In the genomic region with DNA sequence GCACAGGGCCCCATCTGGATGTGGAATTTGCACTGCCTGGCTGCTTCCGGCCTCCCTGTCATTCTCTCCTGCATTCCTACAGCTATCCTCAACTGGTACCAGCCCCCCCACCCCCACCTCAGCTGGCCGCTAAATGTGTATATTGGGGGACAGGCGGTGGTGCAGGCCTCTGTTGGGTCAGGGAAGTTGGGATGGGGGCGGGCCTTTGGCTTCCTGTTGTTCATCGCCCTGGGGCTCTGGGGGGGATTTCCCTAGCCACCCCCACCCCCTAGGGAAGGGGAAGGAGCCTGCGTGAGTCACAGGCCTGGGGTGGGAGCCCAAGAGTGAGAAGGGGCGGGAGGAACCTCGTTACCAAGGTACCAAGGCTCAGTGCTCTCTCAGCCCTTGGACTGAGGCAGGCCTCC, we compare ENCODE assay signal across 8 cellular contexts. TPM values are rescaled to one million over a fixed set of nuclear protein-coding genes. Genes with fewer than 3 reads are reported as not detected.
DNase-seq lines count a peak whose midpoint lies in the region; ATAC-seq, FAIRE-seq and TF ChIP-seq lines count a peak whose summit lies in the region.

No MANE protein-coding gene starts in this region.

- H2BK120ac ChIP-seq in IMR-90 (ENCODE audit: low read depth, low read length) (peak overlapping the region; percentile 98), H1 (replicated peaks; ENCODE audit: low read depth, low read length) (no peak overlapping the region)

- H3K36me3 Mint-ChIP-seq in CD4-positive, alpha-beta T cell (ENCODE audit: low read depth), result peaks cover 25% of the 10 kb centered on the region

- no peaks in the 10 kb centered on the region for H3K27me3 ChIP-seq in CD4-positive, alpha-beta T cell (ENCODE audit: control insufficient read depth, insufficient read depth, low read length)
- H3K27me3 ChIP-seq in IMR-90 (ENCODE audit: control insufficient read depth, insufficient read depth, low read length) (no peaks in the 10 kb centered on the region), H1 (replicated peaks in 1 of 4; ENCODE audit: control insufficient read depth in 3 of 4, extremely low read depth in 1 of 4, insufficient read depth in 3 of 4, low read length in 3 of 4) (no peaks in the 10 kb centered on the region), psoas muscle (ENCODE audit: insufficient read depth in 3 of 3, low read length in 2 of 3) (peaks cover 0 to 13% (median 0%) of the 10 kb centered on the region in 3 donors), BE2C (no peaks in the 10 kb centered on the region)

- H3K4me2 ChIP-seq in IMR-90 (ENCODE audit: low read depth, low read length) (0 out of 2 replicates have a peak overlapping the region, but pooled peaks have one; percentile 21), H1 (ENCODE audit: insufficient read depth in 1 of 2, low read depth in 2 of 2, low read length in 2 of 2) (no peak overlapping the region)

- H4K91ac ChIP-seq in IMR-90 (ENCODE audit: insufficient read depth, low read depth, low read length) (peak overlapping the region; percentile 99), H1 (replicated peaks; ENCODE audit: insufficient read length, low read length) (no peak overlapping the region)

- H3K36me3 ChIP-seq in IMR-90 (ENCODE audit: control insufficient read depth, insufficient read depth, low read length), result no peaks in the 10 kb centered on the region
- no peaks in the 10 kb centered on the region for H3K36me3 ChIP-seq in H1 (ENCODE audit: control insufficient read depth in 2 of 4, insufficient read depth in 4 of 4, low read length in 3 of 4)
- H3K36me3 ChIP-seq in psoas muscle (ENCODE audit: insufficient read depth in 1 of 2, low read depth in 1 of 2), result no peaks in the 10 kb centered on the region
- H3K36me3 ChIP-seq in BE2C, result no peaks in the 10 kb centered on the region

- WGBS in IMR-90 (ENCODE audit: extremely low coverage in 2 of 2, insufficient read length in 1 of 2), 2 experiments, result no CpG with 5 or more reads among the region's 8 CpGs
- 60% methylated on average over 4 of the region's 8 CpGs; no CpG with 5 or more reads in 1 of the 2 experiments for WGBS in H1 (ENCODE audit: extremely low coverage in 1 of 2, insufficient coverage in 1 of 2, insufficient read length in 1 of 2, insufficient replicate concordance in 2 of 2, low coverage in 1 of 2, low lambda C conversion rate in 2 of 2, missing lambda C conversion rate in 1 of 2), 2 experiments
- WGBS in psoas muscle, 3 donors, result 38 to 51% (median 42%) methylated on average over 8 of the region's 8 CpGs

- H4K20me1 ChIP-seq in IMR-90 (ENCODE audit: insufficient read depth, low read length), result no peaks in the 10 kb centered on the region
- no peaks in the 10 kb centered on the region for H4K20me1 ChIP-seq in H1 (replicated peaks in 1 of 2; ENCODE audit: control insufficient read depth in 1 of 2, insufficient read depth in 2 of 2, low read length in 2 of 2)

- H4K5ac ChIP-seq in IMR-90 (ENCODE audit: low read depth, low read length), result no peak overlapping the region
- no peak overlapping the region for H4K5ac ChIP-seq in H1 (ENCODE audit: insufficient read length, low read depth, low read length)

- H3K23ac ChIP-seq in IMR-90 (ENCODE audit: low read depth, low read length) (peak overlapping the region; percentile 98; the same call in 1 of the 2 replicates), H1 (ENCODE audit: insufficient read length) (no peak overlapping the region)

- FAIRE-seq in H1 (lab: Jason Lieb, UNC), result no peak

- H2AK5ac ChIP-seq in IMR-90 (ENCODE audit: low read depth, low read length), result peak overlapping the region; percentile 99
- no peak overlapping the region; the same call in 1 of the 2 replicates for H2AK5ac ChIP-seq in H1 (ENCODE audit: low read depth, low read length)

- H3K9me3 Mint-ChIP-seq in CD4-positive, alpha-beta T cell, result no peaks in the 10 kb centered on the region

- H3K9me3 ChIP-seq in CD4-positive, alpha-beta T cell (ENCODE audit: control insufficient read depth, low read length), result no peaks in the 10 kb centered on the region
- H3K9me3 ChIP-seq in IMR-90 (ENCODE audit: control insufficient read depth, insufficient read depth, low read length), result no peaks in the 10 kb centered on the region
- no peaks in the 10 kb centered on the region for H3K9me3 ChIP-seq in H1 (ENCODE audit: insufficient read depth in 2 of 2, low read depth in 1 of 2, low read length in 1 of 2)
- no peaks in the 10 kb centered on the region for H3K9me3 ChIP-seq in psoas muscle
- no peaks in the 10 kb centered on the region; the same call in 1 of the 2 replicates for H3K9me3 ChIP-seq in BE2C

- peak overlapping the region; percentile 90 for H2AK9ac ChIP-seq in IMR-90 (replicated peaks; ENCODE audit: low read depth, low read length, poor library complexity)

- H3K56ac ChIP-seq in IMR-90 (ENCODE audit: extremely low read depth, insufficient read depth, low read length) (peak overlapping the region; percentile 66; the same call in 1 of the 2 replicates), H1 (replicated peaks; ENCODE audit: insufficient read length, low read depth, low read length) (no peak overlapping the region)

- H3K27me3 Mint-ChIP-seq in CD4-positive, alpha-beta T cell, result no peaks in the 10 kb centered on the region

- dilution Hi-C loops in IMR-90 (cut with HindIII; ENCODE audit: low sequenced_read_pairs, unreplicated experiment), result no loop called here

- H3K18ac ChIP-seq in IMR-90 (ENCODE audit: low read depth, low read length), result peak overlapping the region; percentile 34; the same call in 1 of the 2 replicates
- no peak overlapping the region; the same call in 1 of the 2 replicates for H3K18ac ChIP-seq in H1 (ENCODE audit: extremely low read depth, low read length)

- in situ Hi-C loops in IMR-90 (cut with MboI; ENCODE audit: low sequenced_read_pairs), result no loop called here

- H2AFZ ChIP-seq in IMR-90 (replicated peaks; ENCODE audit: low read length, poor library complexity), result peak overlapping the region; percentile 86
- H2AFZ ChIP-seq in H1 (ENCODE audit: low read length), result no peak overlapping the region

- peak overlapping the region; percentile 100 for H3K14ac ChIP-seq in IMR-90 (replicated peaks; ENCODE audit: low read depth, low read length)
- H3K14ac ChIP-seq in H1 (ENCODE audit: insufficient read length), result no peak overlapping the region

- no peak for TF ChIP-seq CTCF in CD4-positive, alpha-beta T cell (IDR thresholded peaks at IDR 0.05)
- TF ChIP-seq CTCF in IMR-90 (conservative IDR thresholded peaks at IDR 0.05; ENCODE audit: low read depth, low read length) (no peak), H1 (IDR thresholded peaks at IDR 0.05; ENCODE audit: control extremely low read depth in 1 of 3, insufficient read depth in 1 of 3, low read depth in 1 of 3, low read length in 3 of 3) (no peak), psoas muscle (IDR thresholded peaks at IDR 0.05) (no peak), BE2C (IDR thresholded peaks at IDR 0.05; ENCODE audit: low read depth, low read length) (no peak)

- POLR2A ChIA-PET in CD4-positive, alpha-beta T cell (lab: Charles Lee), result interaction anchor here (0.9 to 1.8 kb wide), 2 partner anchors 11 to 121 kb away, joined by 4 to 7 read pairs; a partner anchor contains a TSS
- POLR2A ChIA-PET in IMR-90 (lab: Charles Lee; ENCODE audit: unreplicated experiment) (no interaction called here), H1 (lab: Charles Lee; ENCODE audit: partially characterized antibody) (interaction anchor here (1.5 kb wide), 1 partner anchor 10 kb away, joined by 4 read pairs; no protein-coding TSS in a partner anchor)

- H2BK5ac ChIP-seq in IMR-90 (ENCODE audit: low read depth, low read length, poor library complexity, severe bottlenecking), result peak overlapping the region; percentile 89
- H2BK5ac ChIP-seq in H1 (ENCODE audit: low read depth, low read length), result no peak overlapping the region

- peak; percentile 41 to 82 (median 71) for DNase-seq in CD4-positive, alpha-beta T cell
- DNase-seq in IMR-90 (peak; percentile 88), H1 (ENCODE audit: low read depth in 1 of 2, low spot score in 2 of 2) (no peak), psoas muscle (peak; percentile 48 to 61), SW480 (ENCODE audit: low spot score) (no peak), BE2C (no peak)
- peak; percentile 57 to 85 for DNase-seq in activated CD4-positive, alpha-beta T cell treated with anti-CD3 and anti-CD28 coated beads, Interleukin-2, amount 50 U/mL, for 24 hours (ENCODE audit: low read depth in 1 of 2, low spot score in 1 of 2)

- H3K79me2 ChIP-seq in H1 (ENCODE audit: control insufficient read depth in 1 of 2, insufficient read depth in 2 of 2, low read length in 2 of 2), result no peaks in the 10 kb centered on the region

- no peak for TF ChIP-seq POLR2A in IMR-90 (IDR thresholded peaks at IDR 0.05; ENCODE audit: low read depth, low read length)
- no peak for TF ChIP-seq POLR2A in H1 (IDR thresholded peaks at IDR 0.05; ENCODE audit: control extremely low read depth in 1 of 2, low read depth in 2 of 2, low read length in 2 of 2)

- peak; percentile 91 for ATAC-seq in CD4-positive, alpha-beta T cell (ENCODE audit: poor library complexity)
- ATAC-seq in IMR-90 (ENCODE audit: low read depth) (peak; percentile 90), psoas muscle (peak in 1 of 4 donors; percentile 43), HG02759 (IDR thresholded peaks at IDR 0.05; ENCODE audit: unreplicated experiment) (no peak)

- peak overlapping the region; percentile 97 to 98; a peak in 3 of 4 replicates for H4K8ac ChIP-seq in IMR-90 (ENCODE audit: low read depth in 2 of 2, low read length in 2 of 2)
- no peak overlapping the region for H4K8ac ChIP-seq in H1 (ENCODE audit: extremely low read depth, insufficient read depth, low read length)

- H3K4ac ChIP-seq in IMR-90 (ENCODE audit: low read depth, low read length), result peak overlapping the region; percentile 98
- no peak overlapping the region for H3K4ac ChIP-seq in H1 (replicated peaks; ENCODE audit: insufficient read length, low read depth, low read length)

- BruUV-seq in IMR-90 (replicated peaks; lab: Mats Ljungman, UMichigan), result no TSS peak

- peak overlapping the region; percentile 76 for H3K4me3 Mint-ChIP-seq in CD4-positive, alpha-beta T cell

- H3K79me1 ChIP-seq in IMR-90 (ENCODE audit: low read depth in 1 of 2, low read length in 2 of 2) (peaks cover 0 to 29% of the 10 kb centered on the region in 2 experiments; a peak in 2 of 4 replicates), H1 (ENCODE audit: low read depth, low read length) (no peaks in the 10 kb centered on the region)

- H2BK12ac ChIP-seq in H1 (ENCODE audit: low read depth, low read length), result 0 out of 2 replicates have a peak overlapping the region, but pooled peaks have one; percentile 39

- CTCF ChIA-PET in CD4-positive, alpha-beta T cell (lab: Charles Lee), result interaction anchor here (0.6 to 2.7 kb wide), 3 partner anchors 11 to 137 kb away, joined by 3 to 8 read pairs (median 4); a partner anchor contains a TSS
- CTCF ChIA-PET in IMR-90 (lab: Yijun Ruan, JAX), result no interaction called here
- CTCF ChIA-PET in H1 (lab: Charles Lee; ENCODE audit: partially characterized antibody), result interaction anchor here (1.4 to 4.8 kb wide), 2 partner anchors 7 to 54 kb away, joined by 3 to 59 read pairs; no protein-coding TSS in a partner anchor

- peak overlapping the region; percentile 88 for H3K27ac Mint-ChIP-seq in CD4-positive, alpha-beta T cell

- peaks cover 54% of the 10 kb centered on the region for H3K4me1 Mint-ChIP-seq in CD4-positive, alpha-beta T cell (ENCODE audit: low read depth)

- peaks cover 19% of the 10 kb centered on the region for H3K9me1 ChIP-seq in IMR-90 (ENCODE audit: insufficient read depth, low read length)

- H2BK15ac ChIP-seq in IMR-90 (ENCODE audit: low read depth, low read length) (peak overlapping the region; percentile 100; the same call in 2 of the 3 replicates), H1 (ENCODE audit: low read length) (no peak overlapping the region)

- no peak overlapping the region for H3K4me3 ChIP-seq in IMR-90 (ENCODE audit: insufficient read depth, low read depth, low read length)
- H3K4me3 ChIP-seq in H1 (ENCODE audit: extremely low read depth in 1 of 4, insufficient read depth in 2 of 4, low read depth in 3 of 4, low read length in 4 of 4), result no peak overlapping the region
- H3K4me3 ChIP-seq in psoas muscle, result no peak overlapping the region
- no peak overlapping the region for H3K4me3 ChIP-seq in BE2C (ENCODE audit: low read depth, low read length)

- intact Hi-C loops in CD4-positive, alpha-beta T cell (cut with DNase I, micrococcal nuclease), result no loop called here
- intact Hi-C loops in IMR-90 (cut with micrococcal nuclease) (no loop called here), psoas muscle (cut with DNase I) (no loop called here)

- TF ChIP-seq EP300 in H1 (IDR thresholded peaks at IDR 0.05; ENCODE audit: borderline replicate concordance in 1 of 2, low read depth in 2 of 2, low read length in 2 of 2), result no peak

- no peak overlapping the region for H3K9ac ChIP-seq in IMR-90 (ENCODE audit: low read depth, low read length)
- no peak overlapping the region for H3K9ac ChIP-seq in H1 (replicated peaks in 1 of 4; ENCODE audit: extremely low read depth in 1 of 4, low read depth in 3 of 4, low read length in 3 of 4)

- H2BK20ac ChIP-seq in IMR-90 (ENCODE audit: low read depth, low read length), result peak overlapping the region; percentile 99
- H2BK20ac ChIP-seq in H1 (ENCODE audit: low read length), result no peak overlapping the region

- H3K27ac ChIP-seq in CD4-positive, alpha-beta T cell (ENCODE audit: low read depth, low read length), result peak overlapping the region; percentile 89
- H3K27ac ChIP-seq in IMR-90 (ENCODE audit: insufficient read depth, low read length) (peak overlapping the region; percentile 52; the same call in 1 of the 2 replicates), H1 (ENCODE audit: low read depth, low read length) (no peak overlapping the region), psoas muscle (no peak overlapping the region)

- no peak for TF ChIP-seq RAD21 in IMR-90 (IDR thresholded peaks at IDR 0.05; ENCODE audit: low read length)
- no peak for TF ChIP-seq RAD21 in H1 (IDR thresholded peaks at IDR 0.05 in 1 of 2, conservative IDR thresholded peaks at IDR 0.05 in 1 of 2; ENCODE audit: low read depth in 2 of 2, low read length in 2 of 2)

- H3K23me2 ChIP-seq in H1 (ENCODE audit: low read depth, low read length), result no peaks in the 10 kb centered on the region

- H3K4me1 ChIP-seq in IMR-90 (ENCODE audit: control insufficient read depth, insufficient read depth, low read length) (peaks cover 15% of the 10 kb centered on the region), H1 (replicated peaks in 1 of 4; ENCODE audit: control insufficient read depth in 3 of 4, insufficient read depth in 4 of 4, low read length in 3 of 4) (peaks cover 0 to 12% (median 8%) of the 10 kb centered on the region in 4 experiments; a peak in 4 of 7 replicates), psoas muscle (no peaks in the 10 kb centered on the region), BE2C (no peaks in the 10 kb centered on the region)

RNA-seq across cellular contexts. Expression of a gene that starts 10.6 kb away (rescaled TPM):
- total RNA-seq in CD4-positive, alpha-beta T cell, result 10 to 100 TPM; 18.6 to 19.9 TPM
- 0.54 and 0.56 TPM in 2 replicates for total RNA-seq in IMR-90 (2012; rRNA removed)
- 5.0 and 6.6 TPM in 2 replicates for polyA plus RNA-seq in IMR-90 (2012; rRNA removed)
- 1.8 and 5.3 TPM in 2 replicates for polyA plus RNA-seq in IMR-90 (2012; cell fraction: cytosol; rRNA removed)
- polyA plus RNA-seq in IMR-90 (2012; cell fraction: nucleus; rRNA removed; ENCODE audit: low replicate concordance), result 11.7 and 16.9 TPM in 2 replicates
- 6.1 and 7.2 TPM in 2 replicates for total RNA-seq in H1 (2021; fragmentation: NEBNext Ultra II Directional; extraction: Animal tissue kit (Norgen Biotek cat#: 25700))
- polyA plus RNA-seq in H1 (2011; rRNA removed), result 5.0 and 7.3 TPM in 2 replicates
- 4.2 TPM for polyA plus RNA-seq in H1 (2011; cell fraction: cytosol; rRNA removed)
- 22.7 TPM for polyA plus RNA-seq in H1 (2011; cell fraction: nucleus; rRNA removed)
- polyA plus RNA-seq in H1 (2012, experiment 1 of 2), result 6.2 to 8.0 TPM (median 7.3 TPM) in 4 replicates
- polyA plus RNA-seq in H1 (2012, experiment 2 of 2), result 2.7 TPM
- polyA plus RNA-seq in H1 (2013, experiment 1 of 2), result 14.6 TPM
- polyA plus RNA-seq in H1 (2013, experiment 2 of 2), result 10.8 TPM
- polyA minus RNA-seq in H1 (2011; rRNA and poly(A)+ RNA removed), result 1.3 and 2.0 TPM in 2 replicates
- 1.3 TPM for polyA minus RNA-seq in H1 (2011; cell fraction: cytosol; rRNA and poly(A)+ RNA removed)
- polyA minus RNA-seq in H1 (2011; cell fraction: nucleus; rRNA and poly(A)+ RNA removed), result 5.9 TPM
- total RNA-seq in psoas muscle, result under 1 TPM; 0.30 to 0.86 (median 0.58) TPM
- polyA plus RNA-seq in psoas muscle, result under 1 TPM; 0.14 to 0.46 (median 0.26) TPM
- 3.4 TPM for polyA plus RNA-seq in BE2C (2012; ENCODE audit: insufficient read depth, insufficient read length, low read depth)

RNA-seq across cellular contexts. Expression of a gene that starts 45.7 kb away (rescaled TPM):
- 10 to 100 TPM; 21.5 to 24.0 TPM for total RNA-seq in CD4-positive, alpha-beta T cell
- total RNA-seq in IMR-90 (2012; rRNA removed) (8.1 and 10.0 TPM in 2 replicates), psoas muscle (10 to 100 TPM in 2 of 4 donors, 1 to 10 TPM in 2; 8.7 to 11.2 (median 9.8) TPM)
- polyA plus RNA-seq in IMR-90 (2012; rRNA removed) (12.7 and 14.1 TPM in 2 replicates), H1 (2011; rRNA removed) (38.8 and 53.8 TPM in 2 replicates), psoas muscle (1 to 10 TPM; 6.4 to 8.4 (median 6.9) TPM)
- polyA plus RNA-seq in IMR-90 (2012; cell fraction: cytosol; rRNA removed), result 4.9 and 11.7 TPM in 2 replicates
- polyA plus RNA-seq in IMR-90 (2012; cell fraction: nucleus; rRNA removed; ENCODE audit: low replicate concordance), result 4.1 and 12.6 TPM in 2 replicates
- 27.0 and 28.6 TPM in 2 replicates for total RNA-seq in H1 (2021; fragmentation: NEBNext Ultra II Directional; extraction: Animal tissue kit (Norgen Biotek cat#: 25700))
- polyA plus RNA-seq in H1 (2011; cell fraction: cytosol; rRNA removed), result 27.7 TPM
- 31.4 TPM for polyA plus RNA-seq in H1 (2011; cell fraction: nucleus; rRNA removed)
- polyA plus RNA-seq in H1 (2012, experiment 1 of 2), result 12.2 to 27.2 TPM (median 24.2 TPM) in 4 replicates
- polyA plus RNA-seq in H1 (2012, experiment 2 of 2), result 22.8 TPM
- polyA plus RNA-seq in H1 (2013, experiment 1 of 2), result 13.2 TPM
- 11.9 TPM for polyA plus RNA-seq in H1 (2013, experiment 2 of 2)
- 41.6 and 41.8 TPM in 2 replicates for polyA minus RNA-seq in H1 (2011; rRNA and poly(A)+ RNA removed)
- 35.7 TPM for polyA minus RNA-seq in H1 (2011; cell fraction: cytosol; rRNA and poly(A)+ RNA removed)
- polyA minus RNA-seq in H1 (2011; cell fraction: nucleus; rRNA and poly(A)+ RNA removed), result 29.8 TPM
- 63.4 TPM for polyA plus RNA-seq in BE2C (2012; ENCODE audit: insufficient read depth, insufficient read length, low read depth)

RNA-seq across cellular contexts. Expression of a gene that starts 51.7 kb away (rescaled TPM):
- total RNA-seq in CD4-positive, alpha-beta T cell, result under 1 TPM; 0.66 to 0.75 TPM
- total RNA-seq in IMR-90 (2012; rRNA removed), result not detected in 2 replicates
- 0.07 and 0.10 TPM in 2 replicates for polyA plus RNA-seq in IMR-90 (2012; rRNA removed)
- 0.12 TPM in 1 of 2 replicates, not detected in the other for polyA plus RNA-seq in IMR-90 (2012; cell fraction: cytosol; rRNA removed)
- polyA plus RNA-seq in IMR-90 (2012; cell fraction: nucleus; rRNA removed; ENCODE audit: low replicate concordance), result 0.57 and 1.1 TPM in 2 replicates
- 42.9 and 45.1 TPM in 2 replicates for total RNA-seq in H1 (2021; fragmentation: NEBNext Ultra II Directional; extraction: Animal tissue kit (Norgen Biotek cat#: 25700))
- 17.8 and 25.3 TPM in 2 replicates for polyA plus RNA-seq in H1 (2011; rRNA removed)
- polyA plus RNA-seq in H1 (2011; cell fraction: cytosol; rRNA removed), result 14.1 TPM
- polyA plus RNA-seq in H1 (2011; cell fraction: nucleus; rRNA removed), result 57.6 TPM
- 29.3 to 50.3 TPM (median 45.8 TPM) in 4 replicates for polyA plus RNA-seq in H1 (2012, experiment 1 of 2)
- 31.9 TPM for polyA plus RNA-seq in H1 (2012, experiment 2 of 2)
- 28.4 TPM for polyA plus RNA-seq in H1 (2013, experiment 1 of 2)
- polyA plus RNA-seq in H1 (2013, experiment 2 of 2), result 28.1 TPM
- polyA minus RNA-seq in H1 (2011; rRNA and poly(A)+ RNA removed), result 23.8 and 25.7 TPM in 2 replicates
- polyA minus RNA-seq in H1 (2011; cell fraction: cytosol; rRNA and poly(A)+ RNA removed), result 22.3 TPM
- polyA minus RNA-seq in H1 (2011; cell fraction: nucleus; rRNA and poly(A)+ RNA removed), result 21.2 TPM
- under 1 TPM; 0.42 to 0.88 (median 0.54) TPM for total RNA-seq in psoas muscle
- under 1 TPM; 0.26 to 0.45 (median 0.29) TPM for polyA plus RNA-seq in psoas muscle
- 29.2 TPM for polyA plus RNA-seq in BE2C (2012; ENCODE audit: insufficient read depth, insufficient read length, low read depth)

Comparison
In these comparisons a context has a peak if more than half of its experiments do, and no peak if none do; other contexts are left out.
1. DNase-seq: peak in CD4-positive, alpha-beta T cell (10 of 10), IMR-90 (single experiment), activated CD4-positive, alpha-beta T cell treated with anti-CD3 and anti-CD28 coated beads, Interleukin-2, amount 50 U/mL, for 24 hours (2 of 2) and psoas muscle (2 of 2); none in H1 (0 of 2), SW480 (single experiment) and BE2C (single experiment).
2. H3K27ac ChIP-seq: peak in CD4-positive, alpha-beta T cell (single experiment) and IMR-90 (single experiment); none in H1 (single experiment) and psoas muscle (single experiment).
3. RNA of a gene that starts 51.7 kb away (total RNA-seq): 42.9 to 45.1 TPM in H1; 0.66 to 0.75 TPM in CD4-positive, alpha-beta T cell, 0.42 to 0.88 TPM in psoas muscle and not detected in IMR-90; every median in the first group is over 10 times any median in the second.